8 cellular contexts compared by ENCODE assay signal in the genomic region with DNA sequence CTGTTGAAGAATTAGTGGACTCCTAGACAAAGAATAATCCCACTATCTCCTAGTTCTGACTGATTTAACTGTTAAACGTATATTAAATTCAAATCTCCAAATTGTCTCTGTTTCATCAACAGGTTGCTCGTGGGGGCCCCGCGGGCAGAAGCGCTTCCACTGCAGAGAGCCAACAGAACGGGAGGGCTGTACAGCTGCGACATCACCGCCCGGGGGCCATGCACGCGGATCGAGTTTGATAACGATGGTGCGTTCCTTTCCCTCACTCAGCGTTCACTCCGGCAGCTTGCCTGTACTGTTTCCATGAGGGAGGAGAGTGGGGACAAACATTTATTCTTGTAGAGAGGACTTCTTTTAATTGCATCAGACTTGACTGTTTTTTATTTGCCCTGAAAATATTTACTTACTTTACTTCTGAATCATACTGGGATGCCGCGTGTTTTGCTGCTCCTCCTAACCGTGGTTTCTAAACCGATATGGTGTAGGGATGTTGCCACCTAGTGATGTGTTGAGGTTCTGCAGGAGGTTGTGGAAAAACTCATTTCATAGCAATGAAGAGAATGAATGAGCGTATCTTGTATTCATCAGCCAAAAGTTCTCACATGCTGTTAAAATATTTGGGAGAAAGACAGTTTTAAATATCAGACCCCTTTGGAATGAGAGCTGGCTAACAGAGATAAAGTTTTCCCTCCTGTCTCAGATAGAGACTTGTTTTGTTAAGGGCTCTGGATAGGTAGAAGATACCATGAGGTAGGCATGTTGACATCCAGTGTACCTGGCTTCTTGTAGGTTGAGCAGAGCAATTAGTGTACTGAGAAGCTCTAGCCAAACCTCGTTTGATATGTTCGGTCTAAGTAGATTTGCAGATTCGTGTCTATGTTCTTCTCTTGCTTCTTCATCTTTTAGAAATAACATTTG. TPM values are rescaled to one million over a fixed set of nuclear protein-coding genes. Genes with fewer than 3 reads are reported as not detected.
DNase-seq lines count a peak whose midpoint lies in the region; ATAC-seq and TF ChIP-seq lines count a peak whose summit lies in the region.

No MANE protein-coding gene starts in this region.

- peak overlapping the region; percentile 60 for H3K27ac Mint-ChIP-seq in activated CD4-positive, alpha-beta T cell treated with anti-CD3 and anti-CD28 coated beads for 36 hours

- H3K36me3 ChIP-seq in colonic mucosa: no peaks in the 10 kb centered on the region
- no peaks in the 10 kb centered on the region for H3K36me3 ChIP-seq in right lobe of liver

- H3K36me3 Mint-ChIP-seq in activated CD4-positive, alpha-beta T cell treated with anti-CD3 and anti-CD28 coated beads for 36 hours (ENCODE audit: low read depth): peaks cover 6% of the 10 kb centered on the region

- H3K27me3 Mint-ChIP-seq in activated CD4-positive, alpha-beta T cell treated with anti-CD3 and anti-CD28 coated beads for 36 hours: no peaks in the 10 kb centered on the region

- H3K9me3 ChIP-seq in colonic mucosa (no peaks in the 10 kb centered on the region), right lobe of liver (no peaks in the 10 kb centered on the region)

- DNase-seq in CMK (ENCODE audit: low read depth): peak; percentile 52
- DNase-seq in NCI-H524 treated with DMSO at 0.1 percent for 48 hours (lab: John Stamatoyannopoulos, UW): peak; percentile 80
- peak; percentile 85 for DNase-seq in activated CD4-positive, alpha-beta T cell treated with anti-CD3 and anti-CD28 coated beads for 36 hours
- DNase-seq in colonic mucosa: peak; percentile 86
- DNase-seq in right lobe of liver: peak; percentile 53 to 76 (median 69)
- DNase-seq in stimulated activated CD4-positive, alpha-beta T cell treated with anti-CD3 and anti-CD28 coated beads, TNF-alpha, amount 100 ng/mL, for 1 hour (ENCODE audit: low read depth in 3 of 3, low spot score in 1 of 3): peak; percentile 43 to 50 (median 48)
- no peak for DNase-seq in cortex of kidney (lab: John Stamatoyannopoulos, UW)

- H3K9ac ChIP-seq in colonic mucosa (ENCODE audit: low read depth in 2 of 2, low read length in 2 of 2): peak overlapping the region in 1 of 2 donors; percentile 86

- H3K27ac ChIP-seq in colonic mucosa: peak overlapping the region; percentile 86
- peak overlapping the region in 2 of 3 donors; percentile 11 to 30 for H3K27ac ChIP-seq in right lobe of liver

- peaks cover 20% of the 10 kb centered on the region for H3K4me1 ChIP-seq in colonic mucosa
- H3K4me1 ChIP-seq in right lobe of liver: peaks cover 0 to 11% (median 2%) of the 10 kb centered on the region in 4 donors

- CTCF ChIA-PET in activated CD4-positive, alpha-beta T cell treated with anti-CD3 and anti-CD28 coated beads for 36 hours (lab: Charles Lee): interaction anchor here (0.6 to 15.3 kb wide), 22 partner anchors 7 to 762 kb away, joined by 3 to 405 read pairs (median 4); partner anchors contain the start of gene ITGA6

- H3K27me3 ChIP-seq in colonic mucosa: no peaks in the 10 kb centered on the region
- H3K27me3 ChIP-seq in right lobe of liver: no peaks in the 10 kb centered on the region

- peaks cover 62% of the 10 kb centered on the region for H3K4me1 Mint-ChIP-seq in activated CD4-positive, alpha-beta T cell treated with anti-CD3 and anti-CD28 coated beads for 36 hours

- no peaks in the 10 kb centered on the region for H3K9me3 Mint-ChIP-seq in activated CD4-positive, alpha-beta T cell treated with anti-CD3 and anti-CD28 coated beads for 36 hours (ENCODE audit: low read depth)

- WGBS in right lobe of liver (ENCODE audit: insufficient coverage, low coverage, low lambda C conversion rate, missing lambda C conversion rate): 28% methylated on average over 24 of the region's 24 CpGs

- H3K4me3 ChIP-seq in colonic mucosa (no peak overlapping the region), right lobe of liver (peak overlapping the region in 1 of 3 donors; percentile 15)

- intact Hi-C loops in activated CD4-positive, alpha-beta T cell treated with anti-CD3 and anti-CD28 coated beads for 36 hours (cut with DNase I, micrococcal nuclease): loop anchor here (1.0 to 10.0 kb wide), 14 partner anchors 131 to 891 kb away; partner anchors contain the start of genes DYNC1I2 (in 1 of the 2), HAT1 (in 1 of the 2) and METAP1D (in 1 of the 2)
- intact Hi-C loops in colonic mucosa (cut with DNase I): loop anchor here (10.0 kb wide), 1 partner anchor 111 kb away; no protein-coding TSS in a partner anchor
- intact Hi-C loops in right lobe of liver (cut with DNase I): no loop called here

- TF ChIP-seq CTCF in colonic mucosa (IDR thresholded peaks at IDR 0.05): peak; percentile 72
- TF ChIP-seq CTCF in right lobe of liver (IDR thresholded peaks at IDR 0.05): peak; percentile 83 to 94 (median 89)

- POLR2A ChIA-PET in activated CD4-positive, alpha-beta T cell treated with anti-CD3 and anti-CD28 coated beads for 36 hours (lab: Charles Lee): interaction anchor here (0.5 kb wide), 1 partner anchor 20 kb away, joined by 3 read pairs; no protein-coding TSS in a partner anchor

- peak; percentile 29 for TF ChIP-seq POLR2A in right lobe of liver (IDR thresholded peaks at IDR 0.05)

- H3K4me3 Mint-ChIP-seq in activated CD4-positive, alpha-beta T cell treated with anti-CD3 and anti-CD28 coated beads for 36 hours: peak overlapping the region; percentile 11

- ATAC-seq in HG02642 (IDR thresholded peaks at IDR 0.05; ENCODE audit: poor library complexity, unreplicated experiment): peak; percentile 46
- ATAC-seq in activated CD4-positive, alpha-beta T cell treated with anti-CD3 and anti-CD28 coated beads for 36 hours: peak; percentile 47
- peak; percentile 92 to 94 (median 94) for ATAC-seq in right lobe of liver

RNA-seq across cellular contexts. Expression of gene ITGA6, which starts 38.3 kb away (rescaled TPM):
- total RNA-seq in activated CD4-positive, alpha-beta T cell treated with anti-CD3 and anti-CD28 coated beads for 36 hours: 1 to 10 TPM; 7.8 to 7.9 TPM
- total RNA-seq in colonic mucosa (100 to 1,000 TPM; 174 to 186 TPM), right lobe of liver (10 to 100 TPM; 10.7 to 26.8 (median 17.2) TPM)

Comparison
In these comparisons a context has a peak if more than half of its experiments do, and no peak if none do; other contexts are left out.
1. RNA of gene ITGA6, which starts 38.3 kb away (total RNA-seq): 174 to 186 TPM in colonic mucosa; 10.7 to 26.8 TPM in right lobe of liver and 7.8 to 7.9 TPM in activated CD4-positive, alpha-beta T cell treated with anti-CD3 and anti-CD28 coated beads for 36 hours; every median in the first group is over 4 times any median in the second.
2. intact Hi-C loops: an anchor here in activated CD4-positive, alpha-beta T cell treated with anti-CD3 and anti-CD28 coated beads for 36 hours (1.0 to 10.0 kb wide) and colonic mucosa (10.0 kb wide); none called in right lobe of liver.
3. Peak in every context shown above with its lines, with median percentiles within 50 percentile points of each other: ATAC-seq.